Comparison of ENCODE assay signal across 25 cellular contexts in the genomic region with DNA sequence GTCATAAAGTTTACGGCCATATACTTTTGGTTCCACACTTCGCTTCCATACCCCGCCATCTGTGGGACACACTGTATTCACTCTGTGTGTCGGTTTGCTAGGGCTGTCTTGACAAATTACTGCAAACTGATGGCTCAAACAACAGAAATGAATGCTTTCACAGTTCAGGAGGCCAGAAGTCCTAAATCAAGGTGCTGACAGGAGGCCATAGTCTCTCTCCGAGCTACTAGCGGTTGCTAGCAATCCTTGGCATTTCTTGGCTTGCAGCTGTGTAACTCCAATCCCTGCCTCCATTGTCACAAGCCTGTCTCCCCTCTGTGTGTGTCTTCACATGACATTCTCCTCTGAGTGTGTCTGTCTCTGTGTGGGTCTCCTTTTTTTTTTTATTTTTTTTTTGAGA. TPM values are rescaled to one million over a fixed set of nuclear protein-coding genes. Genes with fewer than 3 reads are reported as not detected.
DNase-seq lines count a peak whose midpoint lies in the region; ATAC-seq and TF ChIP-seq lines count a peak whose summit lies in the region.
"Had no signal": no experiment of that assay in that cellular context is flagged by ENCODE, and none has a peak within 500 bp of the region (broad histone marks: within the 10 kb centered on the region; RNA-seq: fewer than 3 reads in every experiment).

No MANE protein-coding gene starts in this region.

- H3K4me3 ChIP-seq in left ventricle myocardium inferior (no peak overlapping the region), hepatocyte (no peak overlapping the region), psoas muscle (no peak overlapping the region), subcutaneous abdominal adipose tissue (ENCODE audit: low read depth in 1 of 5, low read length in 5 of 5) (no peak overlapping the region), upper lobe of right lung (no peak overlapping the region)
- H3K4me3 ChIP-seq: GM12878, GM23248, SJCRH30 had no signal

- H3K9me3 ChIP-seq in left ventricle myocardium inferior (replicated peaks) (no peaks in the 10 kb centered on the region), hepatocyte (ENCODE audit: low read depth) (no peaks in the 10 kb centered on the region), psoas muscle (no peaks in the 10 kb centered on the region), subcutaneous abdominal adipose tissue (ENCODE audit: control insufficient read depth in 5 of 5, low read length in 5 of 5) (no peaks in the 10 kb centered on the region), upper lobe of right lung (no peaks in the 10 kb centered on the region)
- H3K9me3 ChIP-seq: SJCRH30 had no signal

- no peaks in the 10 kb centered on the region for H3K79me2 ChIP-seq in hepatocyte

- peak overlapping the region in 1 of 5 donors; percentile 48 for H3K9ac ChIP-seq in subcutaneous abdominal adipose tissue (ENCODE audit: low read length in 5 of 5)
- H3K9ac ChIP-seq: GM23248 had no signal

- DNase-seq in left ventricle myocardium inferior (no peak), Right ventricle myocardium inferior (ENCODE audit: missing footprints) (no peak), hepatocyte (ENCODE audit: low spot score) (no peak), psoas muscle (no peak), upper lobe of right lung (no peak)
- DNase-seq: 8988T; AML-193; CD8-positive, alpha-beta T cell; DND-41; GM23248; H9; KG1; NCI-H1105; NCI-H2029 treated with DMSO at 0.1 percent for 48 hours; NCI-H345; NCI-H524; NCI-H774; SJCRH30 had no signal

- intact Hi-C loops in left ventricle myocardium inferior (cut with micrococcal nuclease): no loop called here
- intact Hi-C loops in Right ventricle myocardium inferior (cut with DNase I): loop anchor here (5.0 kb wide), 1 partner anchor 170 kb away; no protein-coding TSS in a partner anchor
- intact Hi-C loops in psoas muscle (cut with DNase I): no loop called here
- intact Hi-C loops in upper lobe of right lung (cut with DNase I): no loop called here

- H3K36me3 ChIP-seq in left ventricle myocardium inferior (peaks cover 46% of the 10 kb centered on the region), hepatocyte (replicated peaks; ENCODE audit: insufficient read depth, low read depth) (no peaks in the 10 kb centered on the region), psoas muscle (ENCODE audit: insufficient read depth in 1 of 2, low read depth in 1 of 2) (peaks cover 0 to 76% of the 10 kb centered on the region in 2 donors), subcutaneous abdominal adipose tissue (ENCODE audit: control insufficient read depth in 5 of 5, insufficient read depth in 5 of 5, low read length in 5 of 5) (no peaks in the 10 kb centered on the region), upper lobe of right lung (no peaks in the 10 kb centered on the region)
- H3K36me3 ChIP-seq: SJCRH30 had no signal

- H4K20me1 ChIP-seq in hepatocyte (ENCODE audit: insufficient read depth, poor library complexity, severe bottlenecking): no peaks in the 10 kb centered on the region

- 85% methylated on average over 6 of the region's 6 CpGs for WGBS in hepatocyte (ENCODE audit: low lambda C conversion rate, missing lambda C conversion rate)
- WGBS in psoas muscle, 3 donors: 41 to 46% (median 44%) methylated on average over 6 of the region's 6 CpGs

- H3K9me2 ChIP-seq in hepatocyte (replicated peaks; ENCODE audit: insufficient read depth): no peaks in the 10 kb centered on the region

- ATAC-seq in Right ventricle myocardium inferior (no peak), psoas muscle (peak; percentile 58 to 79 (median 69)), upper lobe of right lung (no peak), GM18505 (IDR thresholded peaks at IDR 0.05; ENCODE audit: unreplicated experiment) (no peak), HG03439 (IDR thresholded peaks at IDR 0.05; ENCODE audit: unreplicated experiment) (no peak)
- ATAC-seq: CD8-positive, alpha-beta T cell; GM12878; Panc1 had no signal

- TF ChIP-seq POLR2A in GM18505 (IDR thresholded peaks at IDR 0.05; ENCODE audit: borderline replicate concordance, extremely low read depth, insufficient read depth, insufficient read length): no peak

- H3K27me3 ChIP-seq in left ventricle myocardium inferior (ENCODE audit: low read depth) (peaks cover 43% of the 10 kb centered on the region), hepatocyte (no peaks in the 10 kb centered on the region), psoas muscle (ENCODE audit: insufficient read depth in 3 of 3, low read length in 2 of 3) (no peaks in the 10 kb centered on the region), subcutaneous abdominal adipose tissue (ENCODE audit: control insufficient read depth in 5 of 5, insufficient read depth in 4 of 5, low read length in 5 of 5) (peaks cover 0 to 6% (median 0%) of the 10 kb centered on the region in 5 donors), upper lobe of right lung (no peaks in the 10 kb centered on the region)
- H3K27me3 ChIP-seq: SJCRH30 had no signal

- H2AFZ ChIP-seq in hepatocyte: no peak overlapping the region
- H2AFZ ChIP-seq: GM23248 had no signal

- H3K4me2 ChIP-seq in hepatocyte: no peak overlapping the region

- peak overlapping the region; percentile 56 for H3K27ac ChIP-seq in left ventricle myocardium inferior (replicated peaks)
- peak overlapping the region; percentile 75 for H3K27ac ChIP-seq in hepatocyte
- peak overlapping the region; percentile 86 for H3K27ac ChIP-seq in psoas muscle
- peak overlapping the region; percentile 80 for H3K27ac ChIP-seq in subcutaneous abdominal adipose tissue (ENCODE audit: low read depth, low read length)
- no peak overlapping the region for H3K27ac ChIP-seq in upper lobe of right lung
- H3K27ac ChIP-seq: GM23248, HL-60, SJCRH30 had no signal

- H3K4me1 ChIP-seq in left ventricle myocardium inferior (peaks cover 96% of the 10 kb centered on the region), hepatocyte (ENCODE audit: insufficient read depth) (no peaks in the 10 kb centered on the region), psoas muscle (peaks cover 49% of the 10 kb centered on the region), subcutaneous abdominal adipose tissue (ENCODE audit: control insufficient read depth in 5 of 5, insufficient read depth in 5 of 5, low read length in 5 of 5) (peaks cover 2 to 46% (median 21%) of the 10 kb centered on the region in 5 donors), upper lobe of right lung (no peaks in the 10 kb centered on the region)
- H3K4me1 ChIP-seq: SJCRH30 had no signal

- TF ChIP-seq CTCF in left ventricle myocardium inferior (IDR thresholded peaks at IDR 0.05; ENCODE audit: borderline replicate concordance) (no peak), hepatocyte (IDR thresholded peaks at IDR 0.05; ENCODE audit: poor library complexity) (no peak), psoas muscle (IDR thresholded peaks at IDR 0.05) (no peak), upper lobe of right lung (IDR thresholded peaks at IDR 0.05) (no peak)

RNA-seq across cellular contexts. Expression of a gene that starts 29.0 kb away (rescaled TPM):
- total RNA-seq in left ventricle myocardium inferior: 43.8 TPM
- total RNA-seq in Right ventricle myocardium inferior: 53.2 TPM
- 58.0 and 58.7 TPM in 2 replicates for total RNA-seq in hepatocyte
- 13.9 and 25.1 TPM in 2 replicates for polyA plus RNA-seq in hepatocyte
- total RNA-seq in psoas muscle: 10 to 100 TPM; 12.0 to 30.0 (median 26.2) TPM
- polyA plus RNA-seq in psoas muscle: 10 to 100 TPM in 1 of 3 donors, 1 to 10 TPM in 2; 4.6 to 22.7 (median 6.0) TPM
- total RNA-seq in upper lobe of right lung: 41.2 TPM

RNA-seq across cellular contexts. Expression of a gene that starts 59.1 kb away (rescaled TPM):
- 1,542 TPM for total RNA-seq in left ventricle myocardium inferior
- 1,478 TPM for total RNA-seq in Right ventricle myocardium inferior
- total RNA-seq in hepatocyte: 0.12 TPM in 1 of 2 replicates, not detected in the other
- 0.31 and 0.43 TPM in 2 replicates for polyA plus RNA-seq in hepatocyte
- total RNA-seq in psoas muscle: 1,000 to 10,000 TPM in 1 of 4 donors, 100 to 1,000 TPM in 3; 615 to 2,187 (median 685) TPM
- polyA plus RNA-seq in psoas muscle: 100 to 1,000 TPM; 108 to 518 (median 274) TPM
- 2.5 TPM for total RNA-seq in upper lobe of right lung
- total RNA-seq: CD8-positive, alpha-beta T cell; HT-29 had no signal

Comparison
In these comparisons a context has a peak if more than half of its experiments do, and no peak if none do; other contexts are left out.
1. ATAC-seq: peak in psoas muscle (4 of 4); none in Right ventricle myocardium inferior (single experiment), upper lobe of right lung (single experiment), GM18505 (single experiment) and HG03439 (single experiment).
2. RNA of a gene that starts 59.1 kb away (total RNA-seq): 1,542 TPM in left ventricle myocardium inferior (single experiment), 1,478 TPM in Right ventricle myocardium inferior (single experiment) and 615 to 2,187 TPM in psoas muscle; 2.5 TPM in upper lobe of right lung (single experiment) and 0.12 TPM in hepatocyte; every median in the first group is over 100 times any median in the second.